ENCODE assay signal across 8 cellular contexts in the genomic region with DNA sequence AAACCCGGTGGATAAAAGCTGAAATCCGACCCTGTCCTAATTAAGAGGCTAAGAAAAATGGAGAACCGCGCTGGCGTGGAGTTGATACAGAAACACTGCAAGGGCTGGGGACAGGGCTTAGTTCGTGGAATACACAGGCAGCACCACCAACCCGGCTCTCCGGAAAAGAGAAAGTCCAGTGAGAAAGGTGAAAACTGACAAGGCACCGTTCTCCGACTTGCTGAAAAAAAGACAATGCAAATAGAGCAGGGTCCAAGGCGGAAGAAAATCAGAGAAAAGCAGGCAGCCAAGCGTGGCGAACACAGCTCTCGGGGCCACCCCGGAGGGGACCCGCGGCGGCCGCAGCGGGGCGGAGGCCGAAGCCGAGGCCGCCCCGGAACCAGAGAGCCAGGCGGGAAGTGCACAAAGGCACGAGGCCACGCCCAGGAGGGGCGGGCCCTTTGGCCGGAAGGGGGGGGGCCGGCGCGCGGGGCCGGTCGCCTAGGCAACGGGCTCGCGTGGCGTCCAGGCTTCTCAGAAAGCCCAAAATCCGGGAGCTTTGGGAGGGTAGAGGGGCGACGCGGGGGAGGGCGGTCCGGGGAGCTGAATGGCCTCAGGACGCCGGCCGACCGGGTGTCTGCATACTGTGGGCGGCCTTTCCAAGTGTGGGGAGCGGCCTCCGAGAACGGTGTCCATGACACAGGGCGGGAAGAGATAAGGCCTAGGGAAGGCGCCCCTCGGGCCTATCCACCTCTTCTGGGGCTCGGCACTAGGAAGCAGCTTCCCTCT. TPM values are rescaled to one million over a fixed set of nuclear protein-coding genes. Genes with fewer than 3 reads are reported as not detected.
DNase-seq lines count a peak whose midpoint lies in the region; ATAC-seq and TF ChIP-seq lines count a peak whose summit lies in the region.

No MANE protein-coding gene starts in this region.

- no peaks in the 10 kb centered on the region for H3K9me1 ChIP-seq in IMR-90 (ENCODE audit: insufficient read depth, low read length)

- peak overlapping the region; percentile 91 for H2AK9ac ChIP-seq in IMR-90 (replicated peaks; ENCODE audit: low read depth, low read length, poor library complexity)

- H4K5ac ChIP-seq in IMR-90 (ENCODE audit: low read depth, low read length) = peak overlapping the region; percentile 76

- H3K23ac ChIP-seq in IMR-90 (ENCODE audit: low read depth, low read length) = peak overlapping the region; percentile 86

- peak overlapping the region; percentile 76 for H3K4me3 ChIP-seq in IMR-90 (ENCODE audit: insufficient read depth, low read depth, low read length)
- peak overlapping the region; percentile 80 for H3K4me3 ChIP-seq in PC-3 (ENCODE audit: low read length)
- H3K4me3 ChIP-seq in esophagus (ENCODE audit: low read depth in 1 of 2, low read length in 2 of 2) = peak overlapping the region; percentile 70 to 85
- peak overlapping the region; percentile 94 for H3K4me3 ChIP-seq in mucosa of stomach (ENCODE audit: low read length)

- peak overlapping the region; percentile 99 for H4K91ac ChIP-seq in IMR-90 (ENCODE audit: insufficient read depth, low read depth, low read length)

- peak overlapping the region; percentile 94 for H3K56ac ChIP-seq in IMR-90 (ENCODE audit: extremely low read depth, insufficient read depth, low read length)

- no peaks in the 10 kb centered on the region; the same call in 1 of the 2 replicates for H3K4me1 ChIP-seq in IMR-90 (ENCODE audit: control insufficient read depth, insufficient read depth, low read length)
- 0 out of 2 replicates have a peak, but pooled peaks cover 4% of the 10 kb centered on the region for H3K4me1 ChIP-seq in PC-3 (ENCODE audit: insufficient read depth, low read length)
- H3K4me1 ChIP-seq in esophagus (ENCODE audit: control insufficient read depth in 2 of 2, insufficient read depth in 2 of 2, low read length in 1 of 2) = no peaks in the 10 kb centered on the region
- H3K4me1 ChIP-seq in mucosa of stomach (ENCODE audit: control insufficient read depth, insufficient read depth, low read length) = peaks cover 11% of the 10 kb centered on the region

- H3K18ac ChIP-seq in IMR-90 (ENCODE audit: low read depth, low read length) = peak overlapping the region; percentile 71

- peaks cover 34% of the 10 kb centered on the region for H3K79me2 ChIP-seq in PC-3 (ENCODE audit: low read length)

- H2BK5ac ChIP-seq in IMR-90 (ENCODE audit: low read depth, low read length, poor library complexity, severe bottlenecking) = peak overlapping the region; percentile 82

- POLR2A ChIA-PET in IMR-90 (lab: Charles Lee; ENCODE audit: unreplicated experiment) (interaction anchor here (0.6 to 1.2 kb wide), 7 partner anchors 10 to 113 kb away, joined by 3 to 10 read pairs (median 4); partner anchors contain the start of gene NAXD), PC-3 (lab: Charles Lee; ENCODE audit: unreplicated experiment) (interaction anchor here (0.6 to 0.8 kb wide), 4 partner anchors 85 to 585 kb away, joined by 3 to 10 read pairs (median 4); no protein-coding TSS in a partner anchor)

- H3K4ac ChIP-seq in IMR-90 (ENCODE audit: low read depth, low read length) = peak overlapping the region; percentile 80

- peak overlapping the region; percentile 31 for H2BK120ac ChIP-seq in IMR-90 (ENCODE audit: low read depth, low read length)

- H3F3A ChIP-seq in PC-3 (ENCODE audit: low read length, unreplicated experiment) = no peaks in the 10 kb centered on the region

- H2BK15ac ChIP-seq in IMR-90 (ENCODE audit: low read depth, low read length) = peak overlapping the region; percentile 13; the same call in 1 of the 3 replicates

- H2AFZ ChIP-seq in IMR-90 (replicated peaks; ENCODE audit: low read length, poor library complexity) (peak overlapping the region; percentile 94), PC-3 (ENCODE audit: low read length) (peak overlapping the region; percentile 92)

- H3K27me3 ChIP-seq in IMR-90 (ENCODE audit: control insufficient read depth, insufficient read depth, low read length) (no peaks in the 10 kb centered on the region), PC-3 (ENCODE audit: low read length) (no peaks in the 10 kb centered on the region), esophagus (ENCODE audit: control insufficient read depth in 1 of 2, insufficient read depth in 2 of 2, low read length in 2 of 2) (no peaks in the 10 kb centered on the region), mucosa of stomach (ENCODE audit: control insufficient read depth, insufficient read depth, low read length) (no peaks in the 10 kb centered on the region)

- no peak overlapping the region for H2BK20ac ChIP-seq in IMR-90 (ENCODE audit: low read depth, low read length)

- H3K27ac ChIP-seq in IMR-90 (ENCODE audit: insufficient read depth, low read length) (peak overlapping the region; percentile 89), PC-3 (ENCODE audit: low read length) (peak overlapping the region; percentile 90), esophagus (ENCODE audit: low read depth in 2 of 2, low read length in 1 of 2) (peak overlapping the region; percentile 100)

- H2AK5ac ChIP-seq in IMR-90 (ENCODE audit: low read depth, low read length) = peak overlapping the region; percentile 88

- intact Hi-C loops in IMR-90 (cut with micrococcal nuclease) = loop anchor here (2.0 kb wide), 1 partner anchor 95 kb away; no protein-coding TSS in a partner anchor
- intact Hi-C loops in PC-3 (cut with micrococcal nuclease) = loop anchor here (2.0 kb wide), 1 partner anchor 97 kb away; the partner anchor contains the start of gene NAXD

- BruUV-seq in IMR-90 (replicated peaks; lab: Mats Ljungman, UMichigan) (no TSS peak), PC-3 (replicated peaks; lab: Mats Ljungman, UMichigan) (no TSS peak)

- peak overlapping the region; percentile 80 for H3K4me2 ChIP-seq in IMR-90 (ENCODE audit: low read depth, low read length)
- peak overlapping the region; percentile 88 for H3K4me2 ChIP-seq in PC-3 (ENCODE audit: low read length)

- TF ChIP-seq CTCF in IMR-90 (conservative IDR thresholded peaks at IDR 0.05; ENCODE audit: low read depth, low read length) (no peak), PC-3 (conservative IDR thresholded peaks at IDR 0.05; ENCODE audit: low read depth, low read length) (no peak)

- TF ChIP-seq POLR2A in IMR-90 (IDR thresholded peaks at IDR 0.05; ENCODE audit: low read depth, low read length) = peak; percentile 81; the same call in 1 of the 2 replicates

- H4K20me1 ChIP-seq in IMR-90 (ENCODE audit: insufficient read depth, low read length) = peaks cover 21% of the 10 kb centered on the region
- H4K20me1 ChIP-seq in PC-3 (ENCODE audit: low read length) = peaks cover 8% of the 10 kb centered on the region; the same call in 1 of the 2 replicates

- in situ Hi-C loops in IMR-90 (cut with MboI; ENCODE audit: low sequenced_read_pairs) = no loop called here

- CTCF ChIA-PET in IMR-90 (lab: Yijun Ruan, JAX) = no interaction called here
- CTCF ChIA-PET in PC-3 (lab: Charles Lee) = interaction anchor here (0.7 kb wide), 1 partner anchor 256 kb away, joined by 3 read pairs; no protein-coding TSS in a partner anchor

- H3K9me2 ChIP-seq in PC-3 (replicated peaks; ENCODE audit: low read length) = no peaks in the 10 kb centered on the region

- no peaks in the 10 kb centered on the region for H3K36me3 ChIP-seq in IMR-90 (ENCODE audit: control insufficient read depth, insufficient read depth, low read length)
- H3K36me3 ChIP-seq in PC-3 (ENCODE audit: low read depth, low read length) = no peaks in the 10 kb centered on the region
- no peaks in the 10 kb centered on the region for H3K36me3 ChIP-seq in esophagus (ENCODE audit: control insufficient read depth in 2 of 2, insufficient read depth in 2 of 2, low read length in 1 of 2)
- no peaks in the 10 kb centered on the region for H3K36me3 ChIP-seq in mucosa of stomach (ENCODE audit: control insufficient read depth, insufficient read depth, low read length)

- peak; percentile 65 for DNase-seq in DMS 273 treated with DMSO at 0.1 percent for 48 hours (lab: John Stamatoyannopoulos, UW)
- peak; percentile 73 for DNase-seq in IMR-90
- DNase-seq in PC-3 = peak; percentile 81
- peak; percentile 95 for DNase-seq in activated T-cell treated with anti-CD3 and anti-CD28 coated beads, Interleukin-2, amount 50 U/mL, for 48 hours
- peak; percentile 71 to 83 for DNase-seq in stimulated activated CD8-positive, alpha-beta memory T cell treated with anti-CD3 and anti-CD28 coated beads, Interleukin-7, amount 100 ng/mL, for 1 hour (ENCODE audit: low read depth in 2 of 2)

- peak overlapping the region; percentile 87 to 94 for H4K8ac ChIP-seq in IMR-90 (ENCODE audit: low read depth in 2 of 2, low read length in 2 of 2)

- H3K9ac ChIP-seq in IMR-90 (ENCODE audit: low read depth, low read length) (peak overlapping the region; percentile 92), PC-3 (ENCODE audit: low read length) (peak overlapping the region; percentile 98), mucosa of stomach (ENCODE audit: low read length) (peak overlapping the region; percentile 95)

- WGBS in IMR-90 (ENCODE audit: extremely low coverage in 2 of 2, insufficient read length in 1 of 2), 2 experiments = 1% methylated on average over 16 of the region's 58 CpGs; no CpG with 5 or more reads in 1 of the 2 experiments
- WGBS in esophagus, 2 donors = 0 to 1% methylated on average over 50 to 58 of the region's 58 CpGs

- H3K79me1 ChIP-seq in IMR-90 (ENCODE audit: low read depth in 1 of 2, low read length in 2 of 2) = peaks cover 6 to 23% of the 10 kb centered on the region in 2 experiments; a peak in 3 of 4 replicates

- dilution Hi-C loops in IMR-90 (cut with HindIII; ENCODE audit: low sequenced_read_pairs, unreplicated experiment) = no loop called here

- no peak for TF ChIP-seq RAD21 in IMR-90 (IDR thresholded peaks at IDR 0.05; ENCODE audit: low read length)

- peak overlapping the region; percentile 85 for H3K14ac ChIP-seq in IMR-90 (replicated peaks; ENCODE audit: low read depth, low read length)

- ATAC-seq in GM21526 (IDR thresholded peaks at IDR 0.05; ENCODE audit: low FRiP score, unreplicated experiment) (peak; percentile 28), IMR-90 (ENCODE audit: low read depth) (peak; percentile 27), PC-3 (peak; percentile 31)

- H3K9me3 ChIP-seq in IMR-90 (ENCODE audit: control insufficient read depth, insufficient read depth, low read length) (no peaks in the 10 kb centered on the region), PC-3 (ENCODE audit: low read length) (no peaks in the 10 kb centered on the region), esophagus (ENCODE audit: control insufficient read depth in 2 of 2, insufficient read depth in 1 of 2, low read depth in 1 of 2, low read length in 1 of 2) (no peaks in the 10 kb centered on the region), mucosa of stomach (ENCODE audit: control insufficient read depth, low read length) (no peaks in the 10 kb centered on the region)

RNA-seq across cellular contexts. Expression of gene ING1, which starts 1.2 kb away (rescaled TPM):
- 9.1 and 11.7 TPM in 2 replicates for total RNA-seq in IMR-90 (2012; rRNA removed)
- polyA plus RNA-seq in IMR-90 (2012; rRNA removed) = 13.5 and 17.5 TPM in 2 replicates
- polyA plus RNA-seq in IMR-90 (2012; cell fraction: cytosol; rRNA removed) = 12.9 and 25.4 TPM in 2 replicates
- 22.3 and 33.7 TPM in 2 replicates for polyA plus RNA-seq in IMR-90 (2012; cell fraction: nucleus; rRNA removed; ENCODE audit: low replicate concordance)
- total RNA-seq in PC-3 (2014; rRNA removed) = 17.9 and 20.8 TPM in 2 replicates
- polyA plus RNA-seq in esophagus = 1 to 10 TPM; 5.1 to 8.3 TPM

RNA-seq across cellular contexts. Expression of gene CARS2, which starts 6.3 kb away (rescaled TPM):
- total RNA-seq in IMR-90 (2012; rRNA removed) (71.4 and 76.2 TPM in 2 replicates), PC-3 (2014; rRNA removed) (70.9 and 72.9 TPM in 2 replicates)
- polyA plus RNA-seq in IMR-90 (2012; rRNA removed) (75.1 and 76.4 TPM in 2 replicates), esophagus (10 to 100 TPM; 42.9 to 75.1 TPM)
- polyA plus RNA-seq in IMR-90 (2012; cell fraction: cytosol; rRNA removed) = 40.3 and 63.1 TPM in 2 replicates
- polyA plus RNA-seq in IMR-90 (2012; cell fraction: nucleus; rRNA removed; ENCODE audit: low replicate concordance) = 266 and 332 TPM in 2 replicates

Comparison
In these comparisons a context has a peak if more than half of its experiments do, and no peak if none do; other contexts are left out.
1. Peak in every context shown above with its lines: DNase-seq, ATAC-seq, H3K4me3 ChIP-seq and H3K27ac ChIP-seq.